ENCODE assay signal across 14 cellular contexts in the genomic region with DNA sequence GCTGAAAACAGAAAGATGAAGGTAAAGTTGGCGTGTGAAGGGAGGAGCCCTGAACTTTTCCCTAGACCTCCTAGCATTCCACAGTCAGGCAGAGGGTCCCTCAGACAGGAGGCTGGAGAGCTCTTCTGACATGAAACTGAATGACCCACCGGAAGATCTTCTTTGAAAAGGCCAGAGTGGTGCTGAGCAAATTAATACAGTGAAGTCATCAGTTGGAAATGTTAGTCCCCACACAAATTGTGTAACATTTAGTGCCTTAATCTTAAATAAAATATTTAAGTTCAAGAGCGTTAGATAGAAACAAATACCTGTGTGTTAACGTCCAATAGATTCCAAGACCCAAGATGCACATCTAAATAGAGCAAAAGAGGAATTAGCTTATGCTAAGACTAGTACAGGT. TPM values are rescaled to one million over a fixed set of nuclear protein-coding genes. Genes with fewer than 3 reads are reported as not detected.
"Had no signal": no experiment of that assay in that cellular context is flagged by ENCODE, and none has a peak within 500 bp of the region (broad histone marks: within the 10 kb centered on the region; RNA-seq: fewer than 3 reads in every experiment).

No MANE protein-coding gene starts in this region.

- H3K27ac Mint-ChIP-seq: activated T-helper 1 cell treated with anti-CD3 and anti-CD28 coated beads, Interleukin-12 subunit alpha, Interleukin-12 subunit beta, Interleukin-2, Interleukin-4 antibody, amounts not matched to agents 30 ng/mL and 10 ng/mL and 1 ng/mL, durations not matched to agents 14 hours and 24 hours and 36 hours; mesothelial cell of epicardium; T-helper 1 cell treated with Interleukin-12 subunit alpha and Interleukin-12 subunit beta and Interleukin-4 antibody, amounts not matched to agents 30 μg/mL and 1 μg/mL, for 36 hours; type B pancreatic cell had no signal

- H3K4me3 Mint-ChIP-seq: activated T-helper 1 cell treated with anti-CD3 and anti-CD28 coated beads, Interleukin-12 subunit alpha, Interleukin-12 subunit beta, Interleukin-2, Interleukin-4 antibody, amounts not matched to agents 30 ng/mL and 10 ng/mL and 1 ng/mL, durations not matched to agents 14 hours and 24 hours and 36 hours; mesothelial cell of epicardium; T-helper 1 cell treated with Interleukin-12 subunit alpha and Interleukin-12 subunit beta and Interleukin-4 antibody, amounts not matched to agents 30 μg/mL and 1 μg/mL, for 36 hours; type B pancreatic cell had no signal

- DNase-seq: activated CD4-positive, alpha-beta T cell treated with anti-CD3 and anti-CD28 coated beads, Interleukin-2, amount 50 U/mL, for 48 hours; activated naive CD4-positive, alpha-beta T cell; esophagus squamous epithelium; heart right ventricle; kidney; posterior cingulate gyrus; small intestine had no signal

- H3K9me3 ChIP-seq: right atrium auricular region had no signal

- H3K36me3 Mint-ChIP-seq: type B pancreatic cell had no signal

- H3K27ac ChIP-seq: esophagus squamous epithelium, heart right ventricle, right atrium auricular region had no signal

- H3K27me3 Mint-ChIP-seq: type B pancreatic cell had no signal

- H3K27me3 ChIP-seq: esophagus squamous epithelium, heart right ventricle, right atrium auricular region had no signal

- H3K4me3 ChIP-seq: esophagus squamous epithelium, heart right ventricle, right atrium auricular region had no signal

- H3K4me1 ChIP-seq: esophagus squamous epithelium, right atrium auricular region had no signal

- ATAC-seq: heart right ventricle had no signal

- H3K9me3 Mint-ChIP-seq: type B pancreatic cell had no signal

- H3K36me3 ChIP-seq: esophagus squamous epithelium had no signal

RNA-seq across cellular contexts. Expression of gene WNT16, which starts 49.0 kb away (rescaled TPM):
- total RNA-seq: activated T-helper 1 cell treated with anti-CD3 and anti-CD28 coated beads, Interleukin-12 subunit alpha, Interleukin-12 subunit beta, Interleukin-2, Interleukin-4 antibody, amounts not matched to agents 30 ng/mL and 10 ng/mL and 1 ng/mL, durations not matched to agents 14 hours and 24 hours and 36 hours; chondrocyte; heart right ventricle; kidney; liver had no signal
